Comparison of ENCODE assay signal across 26 cellular contexts in the genomic region with DNA sequence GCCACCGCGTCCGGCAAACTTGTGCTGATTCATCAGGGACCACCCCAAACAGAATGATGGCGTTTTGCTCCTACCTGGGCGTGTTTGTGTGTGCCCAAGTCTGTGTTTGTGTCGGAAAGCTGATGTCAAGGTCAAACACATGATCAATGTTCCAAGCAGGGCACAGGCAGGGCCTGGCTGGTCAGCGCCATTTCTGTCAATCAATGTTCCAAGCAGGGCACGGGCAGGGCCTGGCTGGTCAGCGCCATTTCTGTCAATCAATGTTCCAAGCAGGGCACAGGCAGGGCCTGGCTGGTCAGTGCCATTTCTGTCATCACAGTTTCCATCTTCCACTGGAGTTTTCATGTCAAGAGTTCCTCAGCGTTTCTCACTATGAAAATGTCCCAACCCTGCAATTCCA. TPM values are rescaled to one million over a fixed set of nuclear protein-coding genes. Genes with fewer than 3 reads are reported as not detected.
DNase-seq lines count a peak whose midpoint lies in the region; ATAC-seq, FAIRE-seq and TF ChIP-seq lines count a peak whose summit lies in the region.
"Had no signal": no experiment of that assay in that cellular context is flagged by ENCODE, and none has a peak within 500 bp of the region (broad histone marks: within the 10 kb centered on the region; RNA-seq: fewer than 3 reads in every experiment).

No MANE protein-coding gene starts in this region.

- 34% methylated on average over 3 of the region's 10 CpGs for WGBS in right lobe of liver (ENCODE audit: insufficient coverage, low coverage, low lambda C conversion rate, missing lambda C conversion rate)

- peak; percentile 52 to 82 (median 70) for ATAC-seq in right lobe of liver
- no peak for ATAC-seq in GM19328 (IDR thresholded peaks at IDR 0.05; ENCODE audit: unreplicated experiment)
- ATAC-seq: PC-3, Right ventricle myocardium inferior had no signal

- no peak for TF ChIP-seq CTCF in right lobe of liver (IDR thresholded peaks at IDR 0.05)

- peak; percentile 58 for DNase-seq in activated effector memory CD4-positive, alpha-beta T cell treated with anti-CD3 and anti-CD28 coated beads, Interleukin-2, amount 50 U/mL, for 16 hours
- DNase-seq in activated effector memory CD4-positive, alpha-beta T cell treated with Interleukin-2 at 50 U/mL for 16 hours = no peak
- DNase-seq in ecto neural progenitor cell (ENCODE audit: low spot score) (peak; percentile 22), right lobe of liver (peak in 2 of 3 donors; percentile 76 to 81), urothelium cell line (ENCODE audit: low spot score) (no peak), NCI-H2196 (lab: John Stamatoyannopoulos, UW; ENCODE audit: unreplicated experiment) (no peak), cerebellum (ENCODE audit: low spot score) (no peak)
- DNase-seq: 8988T; ACHN; Calu3; DMS153; DND-41; IMR-90; KG1; MG63; NCI-H1105 treated with DMSO at 0.1 percent for 48 hours; NCI-H2029; NCI-H446 treated with DMSO at 0.1 percent for 48 hours; NCI-H526; NCI-H82; NK-92 treated with Interleukin-12 subunit alpha and Interleukin-12 subunit beta, amount 100 ng/mL, for 24 hours; PC-3 had no signal

- intact Hi-C loops in right lobe of liver (cut with DNase I) = loop anchor here in 1 of 2 donors (10.0 kb wide), 1 partner anchor 94 kb away; no protein-coding TSS in a partner anchor

- no peaks in the 10 kb centered on the region for H3K27me3 ChIP-seq in right lobe of liver
- H3K27me3 ChIP-seq: MG63 had no signal

- peak overlapping the region in 2 of 3 donors; percentile 68 to 74 for H3K27ac ChIP-seq in right lobe of liver

- H3K36me3 ChIP-seq in right lobe of liver = no peaks in the 10 kb centered on the region
- H3K36me3 ChIP-seq: MG63 had no signal

- FAIRE-seq in urothelium cell line (lab: Jason Lieb, UNC) = peak; percentile 98
- FAIRE-seq: GM12892, H54 had no signal

- no peak for TF ChIP-seq POLR2A in right lobe of liver (IDR thresholded peaks at IDR 0.05)

- H3K4me1 ChIP-seq in right lobe of liver = peaks cover 0 to 25% (median 10%) of the 10 kb centered on the region in 4 donors

- no peak overlapping the region for H3K4me3 ChIP-seq in right lobe of liver
- H3K4me3 ChIP-seq: MG63 had no signal

- no peaks in the 10 kb centered on the region for H3K9me3 ChIP-seq in right lobe of liver

RNA-seq across cellular contexts. Expression of a gene that starts 14.9 kb away (rescaled TPM):
- total RNA-seq in right lobe of liver = 10 to 100 TPM; 18.5 to 41.3 (median 30.8) TPM
- 2.0 TPM for total RNA-seq in cerebellum

Comparison
In these comparisons a context has a peak if more than half of its experiments do, and no peak if none do; other contexts are left out.
1. DNase-seq: peak in activated effector memory CD4-positive, alpha-beta T cell treated with anti-CD3 and anti-CD28 coated beads, Interleukin-2, amount 50 U/mL, for 16 hours (single experiment), ecto neural progenitor cell (single experiment) and right lobe of liver (2 of 3); none in activated effector memory CD4-positive, alpha-beta T cell treated with Interleukin-2 at 50 U/mL for 16 hours (single experiment), urothelium cell line (single experiment), NCI-H2196 (single experiment) and cerebellum (single experiment).